24 cellular contexts compared by ENCODE assay signal in genomic region chr12:9349888-9350885, GRCh38.
DNase-seq lines count a peak whose midpoint lies in the region; ATAC-seq and TF ChIP-seq lines count a peak whose summit lies in the region.
"Had no signal": no experiment of that assay in that cellular context is flagged by ENCODE, and none has a peak within 500 bp of the region (broad histone marks: within the 10 kb centered on the region; RNA-seq: fewer than 3 reads in every experiment).

No MANE protein-coding gene starts in this region.

- H3K27me3 Mint-ChIP-seq in HFFc6 (ENCODE audit: insufficient read depth) (peaks cover 16% of the 10 kb centered on the region), chondrocyte (ENCODE audit: low read depth) (no peaks in the 10 kb centered on the region)
- H3K27me3 Mint-ChIP-seq: activated CD4-positive, alpha-beta T cell treated with anti-CD3 and anti-CD28 coated beads for 36 hours; activated naive CD8-positive, alpha-beta T cell; CD4-positive, alpha-beta memory T cell; natural killer cell treated with Interleukin-12 subunit alpha and Interleukin-12 subunit beta and Interleukin-15 and Interleukin-18, amount 100 ng/mL, for 72 hours; stimulated activated naive CD8-positive, alpha-beta T cell treated with anti-CD3 and anti-CD28 coated beads, Interleukin-15, Interleukin-2, amounts not matched to agents 100 ng/mL and 50 ng/mL, for 24 hours; T-cell had no signal

- peaks cover 19% of the 10 kb centered on the region for H3K9me3 Mint-ChIP-seq in HFFc6
- H3K9me3 Mint-ChIP-seq in chondrocyte (ENCODE audit: low read depth) = peaks cover 16% of the 10 kb centered on the region

- no peaks in the 10 kb centered on the region for H3K36me3 ChIP-seq in upper lobe of right lung
- H3K36me3 ChIP-seq: brain microvascular endothelial cell had no signal

- H3K36me3 Mint-ChIP-seq in HFFc6 (ENCODE audit: low read depth) = peaks cover 13% of the 10 kb centered on the region
- H3K36me3 Mint-ChIP-seq in chondrocyte (ENCODE audit: low read depth) = peaks cover 2% of the 10 kb centered on the region
- H3K36me3 Mint-ChIP-seq: activated naive CD8-positive, alpha-beta T cell had no signal

- H3K9me3 ChIP-seq in upper lobe of right lung = peaks cover 9% of the 10 kb centered on the region

- no peaks in the 10 kb centered on the region for H3K27me3 ChIP-seq in upper lobe of right lung
- H3K27me3 ChIP-seq: brain microvascular endothelial cell had no signal

- ATAC-seq in upper lobe of right lung = no peak
- ATAC-seq: activated CD4-positive, alpha-beta T cell treated with anti-CD3 and anti-CD28 coated beads for 36 hours; activated T-cell treated with anti-CD3 and anti-CD28 coated beads, Interleukin-2, amount 50 U/mL, for 72 hours; natural killer cell treated with Interleukin-12 subunit alpha and Interleukin-12 subunit beta and Interleukin-15 and Interleukin-18, amount 100 ng/mL, for 72 hours; T-cell had no signal

- no peak overlapping the region for H3K4me3 ChIP-seq in upper lobe of right lung
- H3K4me3 ChIP-seq: skin epidermis had no signal

- H3K4me1 ChIP-seq in upper lobe of right lung = no peaks in the 10 kb centered on the region

- H3K4me3 Mint-ChIP-seq in HFFc6 (peak overlapping the region; percentile 47), chondrocyte (ENCODE audit: unreplicated experiment) (no peak overlapping the region)
- H3K4me3 Mint-ChIP-seq: activated CD4-positive, alpha-beta T cell treated with anti-CD3 and anti-CD28 coated beads for 36 hours; activated naive CD8-positive, alpha-beta T cell; activated T-cell treated with anti-CD3 and anti-CD28 coated beads, Interleukin-2, amount 50 U/mL, for 72 hours; CD4-positive, alpha-beta memory T cell; natural killer cell treated with Interleukin-12 subunit alpha and Interleukin-12 subunit beta and Interleukin-15 and Interleukin-18, amount 100 ng/mL, for 72 hours; stimulated activated naive CD8-positive, alpha-beta T cell treated with anti-CD3 and anti-CD28 coated beads, Interleukin-15, Interleukin-2, amounts not matched to agents 100 ng/mL and 50 ng/mL, for 24 hours; T-cell had no signal

- H3K27ac Mint-ChIP-seq in HFFc6 (peak overlapping the region; percentile 20; the same call in 1 of the 2 replicates), chondrocyte (ENCODE audit: unreplicated experiment) (no peak overlapping the region)
- H3K27ac Mint-ChIP-seq: activated CD4-positive, alpha-beta T cell treated with anti-CD3 and anti-CD28 coated beads for 36 hours; activated naive CD8-positive, alpha-beta T cell; activated T-cell treated with anti-CD3 and anti-CD28 coated beads, Interleukin-2, amount 50 U/mL, for 72 hours; stimulated activated naive CD8-positive, alpha-beta T cell treated with anti-CD3 and anti-CD28 coated beads, Interleukin-15, Interleukin-2, amounts not matched to agents 100 ng/mL and 50 ng/mL, for 24 hours; T-cell had no signal

- DNase-seq in COLO829 (ENCODE audit: low spot score) = peak; percentile 81
- DNase-seq in HFFc6 = peak; percentile 5
- DNase-seq in astrocyte of the hippocampus (ENCODE audit: low read depth, low spot score) = peak; percentile 37
- peak; percentile 33 for DNase-seq in myocyte (ENCODE audit: low read depth)
- no peak for DNase-seq in stimulated activated CD4-positive, alpha-beta T cell treated with anti-CD3 and anti-CD28 coated beads, Interleukin-4, amount 100 ng/mL, for 24 hours
- no peak for DNase-seq in dedifferentiated amniotic fluid mesenchymal stem cell (ENCODE audit: extremely low spot score)
- no peak for DNase-seq in chondrocyte (ENCODE audit: low spot score)
- no peak for DNase-seq in upper lobe of right lung
- DNase-seq: activated CD4-positive, alpha-beta T cell treated with anti-CD3 and anti-CD28 coated beads for 36 hours; activated T-cell treated with anti-CD3 and anti-CD28 coated beads, Interleukin-2, amount 50 U/mL, for 72 hours; brain microvascular endothelial cell; CD4-positive, alpha-beta memory T cell; cortex of kidney; HCEC 1CT; NCI-H1694 treated with DMSO at 0.1 percent for 48 hours; NCI-H774; OCI-M1; SHP77 treated with DMSO at 0.1 percent for 48 hours; T-cell; trophoblast cell had no signal

- H3K4me1 Mint-ChIP-seq in HFFc6 (ENCODE audit: low read depth) (peaks cover 29% of the 10 kb centered on the region), chondrocyte (ENCODE audit: low read depth) (peaks cover 11% of the 10 kb centered on the region)

- intact Hi-C loops in upper lobe of right lung (cut with DNase I) = no loop called here

- no peak overlapping the region for H3K27ac ChIP-seq in upper lobe of right lung
- H3K27ac ChIP-seq: brain microvascular endothelial cell, skin epidermis had no signal

- TF ChIP-seq CTCF in HFFc6 (IDR thresholded peaks at IDR 0.05) = no peak
- no peak for TF ChIP-seq CTCF in chondrocyte (IDR thresholded peaks at IDR 0.05)
- no peak for TF ChIP-seq CTCF in upper lobe of right lung (IDR thresholded peaks at IDR 0.05)

Comparison
In these comparisons a context has a peak if more than half of its experiments do, and no peak if none do; other contexts are left out.
1. DNase-seq: peak in COLO829 (single experiment), HFFc6 (single experiment), astrocyte of the hippocampus (single experiment) and myocyte (single experiment); none in stimulated activated CD4-positive, alpha-beta T cell treated with anti-CD3 and anti-CD28 coated beads, Interleukin-4, amount 100 ng/mL, for 24 hours (single experiment), dedifferentiated amniotic fluid mesenchymal stem cell (single experiment), chondrocyte (single experiment) and upper lobe of right lung (single experiment).